Comparison of ENCODE assay signal across 12 cellular contexts in the genomic region with DNA sequence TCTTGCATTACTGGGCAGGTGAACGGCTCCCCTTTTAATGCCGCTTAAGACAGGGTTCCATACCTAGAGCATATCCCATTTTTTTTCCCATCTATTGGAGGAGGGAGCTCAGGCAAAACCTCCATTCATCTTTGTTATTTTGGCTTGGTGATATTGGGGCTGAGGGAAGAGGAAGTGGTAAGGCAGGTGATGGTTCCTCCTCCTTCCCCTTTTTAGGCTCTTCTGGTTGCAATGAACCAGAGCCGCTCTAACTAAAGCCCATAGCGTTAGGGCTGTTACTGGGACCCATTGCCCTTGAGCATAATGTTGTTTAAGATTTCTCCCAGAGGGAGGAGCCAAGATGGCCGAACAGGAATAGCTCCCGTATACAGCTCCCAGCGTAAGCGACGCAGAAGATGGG. TPM values are rescaled to one million over a fixed set of nuclear protein-coding genes. Genes with fewer than 3 reads are reported as not detected.
DNase-seq lines count a peak whose midpoint lies in the region; ATAC-seq and TF ChIP-seq lines count a peak whose summit lies in the region.
"Had no signal": no experiment of that assay in that cellular context is flagged by ENCODE, and none has a peak within 500 bp of the region (broad histone marks: within the 10 kb centered on the region; RNA-seq: fewer than 3 reads in every experiment).

No MANE protein-coding gene starts in this region.

- H3K36me3 ChIP-seq in KOPT-K1 (ENCODE audit: insufficient read depth, low read length): peaks cover 53% of the 10 kb centered on the region
- peaks cover 9% of the 10 kb centered on the region for H3K36me3 ChIP-seq in SU-DHL-6 (ENCODE audit: low read length)
- H3K36me3 ChIP-seq in effector memory CD4-positive, alpha-beta T cell (ENCODE audit: control insufficient read depth, insufficient read depth, low read length): peaks cover 45% of the 10 kb centered on the region
- no peaks in the 10 kb centered on the region for H3K36me3 ChIP-seq in brain microvascular endothelial cell (replicated peaks)

- no peaks in the 10 kb centered on the region for H4K20me1 ChIP-seq in SU-DHL-6 (ENCODE audit: low read depth, low read length)

- H3F3A ChIP-seq in SU-DHL-6 (ENCODE audit: insufficient read depth): peaks cover 16% of the 10 kb centered on the region

- DNase-seq in GM12865 (ENCODE audit: low read depth) (peak; percentile 46), brain microvascular endothelial cell (no peak), left ventricle myocardium superior (no peak), erythroblast (lab: John Stamatoyannopoulos, UW) (no peak)
- DNase-seq in effector memory CD4-positive, alpha-beta T cell: no peak
- DNase-seq: activated CD8-positive, alpha-beta memory T cell treated with anti-CD3 and anti-CD28 coated beads, Interleukin-2, amount 50 U/mL, for 4 hours; mesenchymal stem cell; NCI-H1436 treated with DMSO at 0.1 percent for 48 hours; stimulated activated naive CD4-positive, alpha-beta T cell had no signal

- peak overlapping the region; percentile 99 for H3K4me2 ChIP-seq in SU-DHL-6 (ENCODE audit: low read depth, low read length, poor library complexity, severe bottlenecking)

- no peak for TF ChIP-seq CTCF in GM12865 (IDR thresholded peaks at IDR 0.05; ENCODE audit: insufficient read depth, low read depth, low read length, missing control alignments)
- no peak for TF ChIP-seq CTCF in SU-DHL-6 (IDR thresholded peaks at IDR 0.05; ENCODE audit: insufficient read depth, low read length, poor library complexity, severe bottlenecking)
- TF ChIP-seq CTCF in brain microvascular endothelial cell (IDR thresholded peaks at IDR 0.05; ENCODE audit: low read depth, low read length, missing control alignments): no peak

- ATAC-seq in GM21515 (IDR thresholded peaks at IDR 0.05; ENCODE audit: unreplicated experiment) (peak; percentile 90), left ventricle myocardium superior (no peak)

- H3K4me1 ChIP-seq in effector memory CD4-positive, alpha-beta T cell (ENCODE audit: control insufficient read depth, insufficient read depth, low read length, poor library complexity, severe bottlenecking): no peaks in the 10 kb centered on the region

- H3K9ac ChIP-seq in SU-DHL-6 (ENCODE audit: low read length): peak overlapping the region; percentile 56

- H3K4me3 ChIP-seq in GM12865 (ENCODE audit: low read depth, low read length) (peak overlapping the region; percentile 23), SU-DHL-6 (ENCODE audit: insufficient read depth, low read length, poor library complexity, severe bottlenecking) (peak overlapping the region; percentile 54), brain microvascular endothelial cell (ENCODE audit: low read depth, low read length) (no peak overlapping the region)
- H3K4me3 ChIP-seq in effector memory CD4-positive, alpha-beta T cell (ENCODE audit: insufficient read depth, low read depth, low read length, poor library complexity, severe bottlenecking): no peak overlapping the region

- in situ Hi-C loops in brain microvascular endothelial cell (cut with HindIII; ENCODE audit: low pct_ligation_motif_present, low sequenced_read_pairs): no loop called here

- H3K9me2 ChIP-seq in SU-DHL-6 (replicated peaks; ENCODE audit: insufficient read depth, low read length): no peaks in the 10 kb centered on the region

- intact Hi-C loops in left ventricle myocardium superior (cut with micrococcal nuclease): no loop called here

- H3K27me3 ChIP-seq in SU-DHL-6 (ENCODE audit: low read length) (no peaks in the 10 kb centered on the region), brain microvascular endothelial cell (replicated peaks) (no peaks in the 10 kb centered on the region)
- no peaks in the 10 kb centered on the region for H3K27me3 ChIP-seq in effector memory CD4-positive, alpha-beta T cell (replicated peaks; ENCODE audit: control insufficient read depth, insufficient read depth, low read length, poor library complexity, severe bottlenecking)

- H3K27ac ChIP-seq in KOPT-K1 (ENCODE audit: low read depth, low read length, poor library complexity, severe bottlenecking) (peak overlapping the region; percentile 68), SU-DHL-6 (ENCODE audit: low read depth, low read length) (peak overlapping the region; percentile 99), brain microvascular endothelial cell (no peak overlapping the region)
- no peak overlapping the region for H3K27ac ChIP-seq in effector memory CD4-positive, alpha-beta T cell (ENCODE audit: insufficient read depth, low read length, poor library complexity, severe bottlenecking)

- H2AFZ ChIP-seq in SU-DHL-6 (ENCODE audit: low read depth, low read length, severe bottlenecking): peak overlapping the region; percentile 49

- no peak for TF ChIP-seq POLR2A in erythroblast (IDR thresholded peaks at IDR 0.05; ENCODE audit: low read length)

- H3K9me3 ChIP-seq in KOPT-K1 (ENCODE audit: insufficient read depth, low read length, poor library complexity, severe bottlenecking) (peaks cover 15% of the 10 kb centered on the region), SU-DHL-6 (ENCODE audit: insufficient read depth, low read length) (no peaks in the 10 kb centered on the region)
- no peaks in the 10 kb centered on the region for H3K9me3 ChIP-seq in effector memory CD4-positive, alpha-beta T cell (ENCODE audit: control insufficient read depth, low read length)

- no peaks in the 10 kb centered on the region for H3K79me2 ChIP-seq in SU-DHL-6 (ENCODE audit: insufficient read depth, low read length)

RNA-seq across cellular contexts. Expression of a gene that starts 21.1 kb away (rescaled TPM):
- total RNA-seq in left ventricle myocardium superior: not detected

RNA-seq across cellular contexts. Expression of a gene that starts 57.3 kb away (rescaled TPM):
- 24.2 TPM for total RNA-seq in left ventricle myocardium superior

Comparison
In these comparisons a context has a peak if more than half of its experiments do, and no peak if none do; other contexts are left out.
1. H3K4me3 ChIP-seq: peak in GM12865 (single experiment) and SU-DHL-6 (single experiment); none in effector memory CD4-positive, alpha-beta T cell (single experiment) and brain microvascular endothelial cell (single experiment).
2. H3K27ac ChIP-seq: peak in KOPT-K1 (single experiment) and SU-DHL-6 (single experiment); none in effector memory CD4-positive, alpha-beta T cell (single experiment) and brain microvascular endothelial cell (single experiment).